Comparison of ENCODE assay signal across 26 cellular contexts in genomic region chr2:190740449-190740848, GRCh38.
"Had no signal": no experiment of that assay in that cellular context is flagged by ENCODE, and none has a peak within 500 bp of the region (broad histone marks: within the 10 kb centered on the region; RNA-seq: fewer than 3 reads in every experiment).

No MANE protein-coding gene starts in this region.

- ATAC-seq: naive thymus-derived CD8-positive, alpha-beta T cell; natural killer cell treated with Interleukin-12 subunit alpha and Interleukin-12 subunit beta and Interleukin-15 and Interleukin-18, amount 100 ng/mL, for 72 hours; pancreas; right cardiac atrium; right lobe of liver; stimulated activated naive B cell treated with anti-CD40 and anti-IgM and Interleukin-4, amounts not matched to agents 10 μg/mL and 1 μg/mL and 100 μg/mL, for 72 hours had no signal

- H3K4me2 ChIP-seq: smooth muscle cell had no signal

- H3K27me3 ChIP-seq: neutrophil, pancreas, right lobe of liver, sigmoid colon, spleen, stomach, testis, tibial artery, transverse colon, vagina had no signal

- H3K9me3 ChIP-seq: neutrophil, pancreas, prostate gland, right lobe of liver, sigmoid colon, spleen, testis, tibial artery, transverse colon, vagina had no signal

- DNase-seq: naive B cell; naive thymus-derived CD8-positive, alpha-beta T cell; nephron progenitor cell; nucleus accumbens; pancreas; right cardiac atrium; right lobe of liver; sigmoid colon; spleen; stimulated activated CD4-positive, alpha-beta T cell treated with anti-CD3 and anti-CD28 coated beads, Interleukin-12 subunit alpha, Interleukin-12 subunit beta, amount 100 ng/mL, for 4 hours; stimulated activated CD4-positive, alpha-beta T cell treated with anti-CD3 and anti-CD28 coated beads, Interleukin-1b, Interleukin-23, amount 100 ng/mL, for 48 hours; stimulated activated CD4-positive, alpha-beta T cell treated with anti-CD3 and anti-CD28 coated beads, Interleukin-4, amount 100 ng/mL, for 1 hour; stimulated activated CD4-positive, alpha-beta T cell treated with anti-CD3 and anti-CD28 coated beads, Interleukin-4, amount 100 ng/mL, for 4 hours; stimulated activated CD8-positive, alpha-beta memory T cell treated with anti-CD3 and anti-CD28 coated beads, Interleukin-4, amount 100 ng/mL, for 48 hours; stimulated activated naive B cell treated with anti-CD40 and anti-IgM and Interleukin-4, amounts not matched to agents 10 μg/mL and 1 μg/mL and 100 μg/mL, for 72 hours; stimulated activated naive CD4-positive, alpha-beta T cell treated with Interleukin-2 at 50 U/mL for 16 hours; stomach; testis; tibial artery; transverse colon had no signal

- H3K27ac ChIP-seq: neutrophil, pancreas, prostate gland, right lobe of liver, sigmoid colon, spleen, stomach, testis, tibial artery, transverse colon, vagina had no signal

- FAIRE-seq: pancreas, urothelium cell line had no signal

- H3K4me1 ChIP-seq: pancreas, prostate gland, right lobe of liver, sigmoid colon, spleen, stomach, testis, tibial artery, transverse colon, vagina had no signal

- H3K36me3 ChIP-seq: neutrophil, pancreas, prostate gland, right lobe of liver, sigmoid colon, spleen, stomach, tibial artery, transverse colon, vagina had no signal

- H3K4me3 ChIP-seq: pancreas, prostate gland, right lobe of liver, sigmoid colon, smooth muscle cell, spleen, stomach, testis, tibial artery, transverse colon, vagina had no signal
